In genomic region chr9:40951876-40952494, GRCh38 we compare ENCODE assay signal across 8 cellular contexts.
DNase-seq lines count a peak whose midpoint lies in the region; ATAC-seq, FAIRE-seq and TF ChIP-seq lines count a peak whose summit lies in the region.
"Not testable (repeated sequence)": the region's sequence is repeated elsewhere in the genome, so short reads cannot be mapped to it uniquely, and the experiment has no call there.

No MANE protein-coding gene starts in this region.

- H2BK12ac ChIP-seq in H1 (ENCODE audit: low read depth, low read length): not testable (repeated sequence)

- H3K4me1 Mint-ChIP-seq in WTC11: not testable (repeated sequence)

- not testable (repeated sequence) for H3K4ac ChIP-seq in H1 (replicated peaks; ENCODE audit: insufficient read length, low read depth, low read length)

- not testable (repeated sequence) for FAIRE-seq in H1 (lab: Jason Lieb, UNC); HepG2 (lab: Jason Lieb, UNC)

- DNase-seq in AG20443 (ENCODE audit: low spot score) (peak; percentile 11), HEK293T (ENCODE audit: extremely low spot score) (peak; percentile 43), WTC11 (ENCODE audit: low spot score) (peak; percentile 22)
- DNase-seq in MM.1S; H1 (ENCODE audit: low read depth in 1 of 2, low spot score in 2 of 2); HepG2 (ENCODE audit: low spot score); retinal pigment epithelial cell (ENCODE audit: low read depth): not testable (repeated sequence)

- not testable (repeated sequence) for H3K9me2 ChIP-seq in MM.1S (replicated peaks; ENCODE audit: insufficient read depth, low read length)

- H3K27me3 Mint-ChIP-seq in WTC11 (ENCODE audit: low read depth): peaks cover 94% of the 10 kb centered on the region

- not testable (repeated sequence) for H4K91ac ChIP-seq in H1 (replicated peaks; ENCODE audit: insufficient read length, low read length)

- not testable (repeated sequence) for H3K9me3 ChIP-seq in MM.1S (replicated peaks; ENCODE audit: insufficient read depth, low read length); HepG2 (ENCODE audit: low read length)
- H3K9me3 ChIP-seq in H1 (ENCODE audit: insufficient read depth in 2 of 2, low read depth in 1 of 2, low read length in 1 of 2): peaks cover 11 to 30% of the 10 kb centered on the region in 2 experiments

- not testable (repeated sequence) for H3K9ac ChIP-seq in MM.1S (ENCODE audit: low read length); H1 (replicated peaks in 1 of 4; ENCODE audit: extremely low read depth in 1 of 4, low read depth in 3 of 4, low read length in 3 of 4); HepG2 (ENCODE audit: insufficient read depth, low read depth, low read length)

- POLR2A ChIA-PET in HEK293T (lab: Yijun Ruan, JAX); WTC11 (lab: Charles Lee); H1 (lab: Charles Lee; ENCODE audit: partially characterized antibody); HepG2 (lab: Yijun Ruan, JAX): not testable (repeated sequence)

- intact Hi-C loops in HepG2 (cut with micrococcal nuclease; ENCODE audit: unreplicated experiment): not testable (repeated sequence)

- not testable (repeated sequence) for H3K27me3 ChIP-seq in MM.1S (replicated peaks; ENCODE audit: insufficient read depth, low read length); H1 (replicated peaks in 1 of 4; ENCODE audit: control insufficient read depth in 3 of 4, extremely low read depth in 1 of 4, insufficient read depth in 3 of 4, low read length in 3 of 4); HepG2 (ENCODE audit: control insufficient read depth in 1 of 2, insufficient read depth in 2 of 2, low read length in 2 of 2)

- not testable (repeated sequence) for H2BK20ac ChIP-seq in H1 (ENCODE audit: low read length)

- peaks cover 37% of the 10 kb centered on the region for H3K36me3 Mint-ChIP-seq in WTC11

- TF ChIP-seq RAD21 in H1 (IDR thresholded peaks at IDR 0.05 in 1 of 2, conservative IDR thresholded peaks at IDR 0.05 in 1 of 2; ENCODE audit: low read depth in 2 of 2, low read length in 2 of 2); HepG2 (CRISPR knock-in tag; IDR thresholded peaks at IDR 0.05): not testable (repeated sequence)

- not testable (repeated sequence) for H3K56ac ChIP-seq in H1 (replicated peaks; ENCODE audit: insufficient read length, low read depth, low read length)

- not testable (repeated sequence) for H4K8ac ChIP-seq in H1 (ENCODE audit: extremely low read depth, insufficient read depth, low read length)

- not testable (repeated sequence) for H3K36me3 ChIP-seq in MM.1S (replicated peaks; ENCODE audit: insufficient read depth, low read length); H1 (ENCODE audit: control insufficient read depth in 2 of 4, insufficient read depth in 4 of 4, low read length in 3 of 4); HepG2 (replicated peaks in 1 of 2; ENCODE audit: control insufficient read depth in 1 of 2, insufficient read depth in 2 of 2, low read length in 2 of 2)

- H3F3A ChIP-seq in MM.1S (ENCODE audit: insufficient read depth, low read length): not testable (repeated sequence)

- H3K9me3 Mint-ChIP-seq in WTC11: peaks cover 70% of the 10 kb centered on the region

- H4K5ac ChIP-seq in H1 (ENCODE audit: insufficient read length, low read depth, low read length): not testable (repeated sequence)

- H3K23me2 ChIP-seq in H1 (ENCODE audit: low read depth, low read length): not testable (repeated sequence)

- H2AK5ac ChIP-seq in H1 (ENCODE audit: low read depth, low read length): not testable (repeated sequence)

- not testable (repeated sequence) for H3K27ac ChIP-seq in MM.1S (ENCODE audit: low read length); H1 (ENCODE audit: low read depth, low read length); HepG2 (ENCODE audit: extremely low read length, insufficient read depth, low read length)

- WGBS in H1 (ENCODE audit: extremely low coverage in 1 of 2, insufficient coverage in 1 of 2, insufficient read length in 1 of 2, insufficient replicate concordance in 2 of 2, low coverage in 1 of 2, low lambda C conversion rate in 2 of 2, missing lambda C conversion rate in 1 of 2), 2 experiments: 90% methylated on average over 17 of the region's 17 CpGs; no CpG with 5 or more reads in 1 of the 2 experiments
- WGBS in HepG2 (ENCODE audit: low lambda C conversion rate): 29% methylated on average over 13 of the region's 17 CpGs

- not testable (repeated sequence) for H3K4me3 ChIP-seq in MM.1S (ENCODE audit: low read length); H1 (ENCODE audit: extremely low read depth in 1 of 4, insufficient read depth in 2 of 4, low read depth in 3 of 4, low read length in 4 of 4); HepG2 (replicated peaks in 1 of 3; ENCODE audit: insufficient read depth in 1 of 3, low read depth in 2 of 3, low read length in 3 of 3); retinal pigment epithelial cell (ENCODE audit: low read length)

- not testable (repeated sequence) for H2BK120ac ChIP-seq in H1 (replicated peaks; ENCODE audit: low read depth, low read length)

- not testable (repeated sequence) for H3K79me1 ChIP-seq in H1 (ENCODE audit: low read depth, low read length)

- H3K4me2 ChIP-seq in MM.1S (ENCODE audit: low read depth, low read length); H1 (ENCODE audit: insufficient read depth in 1 of 2, low read depth in 2 of 2, low read length in 2 of 2); HepG2 (ENCODE audit: low read depth, low read length): not testable (repeated sequence)

- H3K4me3 Mint-ChIP-seq in WTC11: not testable (repeated sequence)

- not testable (repeated sequence) for BruUV-seq in HepG2 (replicated peaks; lab: Mats Ljungman, UMichigan)

- TF ChIP-seq EP300 in H1 (IDR thresholded peaks at IDR 0.05; ENCODE audit: borderline replicate concordance in 1 of 2, low read depth in 2 of 2, low read length in 2 of 2); HepG2 (IDR thresholded peaks at IDR 0.05; ENCODE audit: low read depth in 2 of 2, low read length in 2 of 2); HepG2 (CRISPR knock-in tag; IDR thresholded peaks at IDR 0.05; ENCODE audit: borderline replicate concordance): not testable (repeated sequence)

- H3K23ac ChIP-seq in H1 (ENCODE audit: insufficient read length): not testable (repeated sequence)

- H3K27ac Mint-ChIP-seq in WTC11: not testable (repeated sequence)

- not testable (repeated sequence) for ATAC-seq in WTC11
- ATAC-seq in HepG2: peak; percentile 58

- TF ChIP-seq POLR2A in H1 (IDR thresholded peaks at IDR 0.05; ENCODE audit: control extremely low read depth in 1 of 2, low read depth in 2 of 2, low read length in 2 of 2); HepG2 (IDR thresholded peaks at IDR 0.05; ENCODE audit: insufficient read depth in 1 of 2, low read depth in 2 of 2, low read length in 2 of 2): not testable (repeated sequence)

- not testable (repeated sequence) for H3K79me2 ChIP-seq in MM.1S (ENCODE audit: low read length); H1 (ENCODE audit: control insufficient read depth in 1 of 2, insufficient read depth in 2 of 2, low read length in 2 of 2); HepG2 (ENCODE audit: insufficient read depth, low read length)

- TF ChIP-seq CTCF in GM12872 (IDR thresholded peaks at IDR 0.05; ENCODE audit: insufficient read depth, low read depth, low read length) (peak; percentile 35; the same call in 2 of the 3 replicates), MM.1S (IDR thresholded peaks at IDR 0.05; ENCODE audit: low read length) (0 out of 2 replicates have a peak, but pooled peaks have one; percentile 8), H1 (IDR thresholded peaks at IDR 0.05; ENCODE audit: control extremely low read depth in 1 of 3, insufficient read depth in 1 of 3, low read depth in 1 of 3, low read length in 3 of 3) (peak in 2 of 3 experiments; percentile 14 to 23; a peak in 2 of 4 replicates), HepG2 (CRISPR knock-in tag; IDR thresholded peaks at IDR 0.05) (peak; percentile 19; the same call in 1 of the 2 replicates), retinal pigment epithelial cell (conservative IDR thresholded peaks at IDR 0.05; ENCODE audit: low read depth, low read length) (peak; percentile 19)
- TF ChIP-seq CTCF in WTC11 (IDR thresholded peaks at IDR 0.05): not testable (repeated sequence)

- CTCF ChIA-PET in HEK293T (lab: Yijun Ruan, JAX); WTC11 (lab: Charles Lee); H1 (lab: Charles Lee; ENCODE audit: partially characterized antibody); HepG2 (lab: Yijun Ruan, JAX; ENCODE audit: low intra/inter-chr PET ratio, low total read pairs): not testable (repeated sequence)

- H4K20me1 ChIP-seq in MM.1S (ENCODE audit: insufficient read depth, low read length); H1 (replicated peaks in 1 of 2; ENCODE audit: control insufficient read depth in 1 of 2, insufficient read depth in 2 of 2, low read length in 2 of 2); HepG2 (ENCODE audit: insufficient read depth, low read length): not testable (repeated sequence)

- H2BK5ac ChIP-seq in H1 (ENCODE audit: low read depth, low read length): not testable (repeated sequence)

- H3K18ac ChIP-seq in H1 (ENCODE audit: extremely low read depth, low read length): not testable (repeated sequence)

- in situ Hi-C loops in HepG2 (cut with HindIII; ENCODE audit: extremely low pct_ligation_motif_present, low pct_unique_long_range_greater_than_20kb): not testable (repeated sequence)

- not testable (repeated sequence) for H2AFZ ChIP-seq in MM.1S (ENCODE audit: low read length); H1 (ENCODE audit: low read length); HepG2 (ENCODE audit: low read length)

- H2BK15ac ChIP-seq in H1 (ENCODE audit: low read length): not testable (repeated sequence)

- H3K4me1 ChIP-seq in MM.1S (ENCODE audit: low read length); H1 (replicated peaks in 1 of 4; ENCODE audit: control insufficient read depth in 3 of 4, insufficient read depth in 4 of 4, low read length in 3 of 4); HepG2 (ENCODE audit: insufficient read depth, low read length): not testable (repeated sequence)

- H3K14ac ChIP-seq in H1 (ENCODE audit: insufficient read length): not testable (repeated sequence)
